In genomic region chr7:45968856-45969536, GRCh38 we compare ENCODE assay signal across 28 cellular contexts.
"Had no signal": no experiment of that assay in that cellular context is flagged by ENCODE, and none has a peak within 500 bp of the region (broad histone marks: within the 10 kb centered on the region; RNA-seq: fewer than 3 reads in every experiment).

No MANE protein-coding gene starts in this region.

- DNase-seq: naive thymus-derived CD8-positive, alpha-beta T cell; nephron progenitor cell; nucleus accumbens; psoas muscle; right cardiac atrium; right lobe of liver; small intestine; stimulated activated CD4-positive, alpha-beta T cell treated with anti-CD3 and anti-CD28 coated beads, Interleukin-15, amount 100 ng/mL, for 24 hours; stimulated activated CD4-positive, alpha-beta T cell treated with anti-CD3 and anti-CD28 coated beads, Interleukin-2, amount 100 ng/mL, for 24 hours; stimulated activated CD4-positive, alpha-beta T cell treated with anti-CD3 and anti-CD28 coated beads, Interleukin-2, amount 100 ng/mL, for 48 hours; stimulated activated CD4-positive, alpha-beta T cell treated with anti-CD3 and anti-CD28 coated beads, Interleukin-4, amount 100 ng/mL, for 24 hours; stimulated activated naive B cell treated with anti-CD40 and anti-IgM and Interleukin-4, amounts not matched to agents 10 μg/mL and 1 μg/mL and 100 μg/mL, for 72 hours; stimulated activated naive CD4-positive, alpha-beta T cell treated with Interleukin-2 at 50 U/mL for 16 hours; stomach; thyroid gland; trophoblast cell; upper lobe of left lung; uterus had no signal

- H3K36me3 Mint-ChIP-seq: natural killer cell treated with Interleukin-12 subunit alpha and Interleukin-12 subunit beta and Interleukin-15 and Interleukin-18, amount 100 ng/mL, for 72 hours; stimulated activated effector memory CD8-positive, alpha-beta T cell treated with anti-CD3 and anti-CD28 coated beads, Interleukin-12 subunit alpha, Interleukin-12 subunit beta, amount 100 ng/mL, for 72 hours; stimulated activated naive B cell treated with anti-CD40 and anti-IgM and Interleukin-4, amounts not matched to agents 10 μg/mL and 1 μg/mL and 100 μg/mL, for 72 hours had no signal

- ATAC-seq: naive thymus-derived CD8-positive, alpha-beta T cell; psoas muscle; right cardiac atrium; right lobe of liver; stimulated activated effector memory CD8-positive, alpha-beta T cell treated with anti-CD3 and anti-CD28 coated beads, Interleukin-12 subunit alpha, Interleukin-12 subunit beta, amount 100 ng/mL, for 72 hours; stimulated activated naive B cell treated with anti-CD40 and anti-IgM and Interleukin-4, amounts not matched to agents 10 μg/mL and 1 μg/mL and 100 μg/mL, for 72 hours had no signal

- H3K4me3 Mint-ChIP-seq: naive thymus-derived CD8-positive, alpha-beta T cell; natural killer cell treated with Interleukin-12 subunit alpha and Interleukin-12 subunit beta and Interleukin-15 and Interleukin-18, amount 100 ng/mL, for 72 hours; nephron progenitor cell; neural crest cell; stimulated activated effector memory CD8-positive, alpha-beta T cell treated with anti-CD3 and anti-CD28 coated beads, Interleukin-12 subunit alpha, Interleukin-12 subunit beta, amount 100 ng/mL, for 72 hours; stimulated activated naive B cell treated with anti-CD40 and anti-IgM and Interleukin-4, amounts not matched to agents 10 μg/mL and 1 μg/mL and 100 μg/mL, for 72 hours; stimulated activated naive CD8-positive, alpha-beta T cell treated with anti-CD3 and anti-CD28 coated beads, Interleukin-15, Interleukin-2, amounts not matched to agents 100 ng/mL and 50 ng/mL, for 24 hours had no signal

- H3K27me3 Mint-ChIP-seq: natural killer cell treated with Interleukin-12 subunit alpha and Interleukin-12 subunit beta and Interleukin-15 and Interleukin-18, amount 100 ng/mL, for 72 hours; stimulated activated naive CD8-positive, alpha-beta T cell treated with anti-CD3 and anti-CD28 coated beads, Interleukin-15, Interleukin-2, amounts not matched to agents 100 ng/mL and 50 ng/mL, for 24 hours had no signal

- H3K36me3 ChIP-seq: neutrophil, right lobe of liver, sigmoid colon, stomach, thoracic aorta, thyroid gland, tibial nerve, upper lobe of left lung, uterus had no signal

- H3K27ac Mint-ChIP-seq: natural killer cell treated with Interleukin-12 subunit alpha and Interleukin-12 subunit beta and Interleukin-15 and Interleukin-18, amount 100 ng/mL, for 72 hours; nephron progenitor cell; progenitor cell of endocrine pancreas; stimulated activated effector memory CD8-positive, alpha-beta T cell treated with anti-CD3 and anti-CD28 coated beads, Interleukin-12 subunit alpha, Interleukin-12 subunit beta, amount 100 ng/mL, for 72 hours; stimulated activated naive B cell treated with anti-CD40 and anti-IgM and Interleukin-4, amounts not matched to agents 10 μg/mL and 1 μg/mL and 100 μg/mL, for 72 hours; stimulated activated naive CD8-positive, alpha-beta T cell treated with anti-CD3 and anti-CD28 coated beads, Interleukin-15, Interleukin-2, amounts not matched to agents 100 ng/mL and 50 ng/mL, for 24 hours had no signal

- H3K4me1 ChIP-seq: parathyroid adenoma, psoas muscle, right lobe of liver, sigmoid colon, stomach, upper lobe of left lung, uterus had no signal

- H3K9me3 ChIP-seq: neutrophil, psoas muscle, right lobe of liver, sigmoid colon, stomach, thoracic aorta, thyroid gland, tibial nerve, upper lobe of left lung, uterus had no signal

- H3K27ac ChIP-seq: neutrophil, parathyroid adenoma, psoas muscle, right lobe of liver, sigmoid colon, stomach, thyroid gland, tibial nerve, upper lobe of left lung, uterus had no signal

- H3K9me3 Mint-ChIP-seq: natural killer cell treated with Interleukin-12 subunit alpha and Interleukin-12 subunit beta and Interleukin-15 and Interleukin-18, amount 100 ng/mL, for 72 hours; nephron progenitor cell; neural crest cell; stimulated activated effector memory CD8-positive, alpha-beta T cell treated with anti-CD3 and anti-CD28 coated beads, Interleukin-12 subunit alpha, Interleukin-12 subunit beta, amount 100 ng/mL, for 72 hours; stimulated activated naive B cell treated with anti-CD40 and anti-IgM and Interleukin-4, amounts not matched to agents 10 μg/mL and 1 μg/mL and 100 μg/mL, for 72 hours; stimulated activated naive CD8-positive, alpha-beta T cell treated with anti-CD3 and anti-CD28 coated beads, Interleukin-15, Interleukin-2, amounts not matched to agents 100 ng/mL and 50 ng/mL, for 24 hours had no signal

- H3K27me3 ChIP-seq: neutrophil, right lobe of liver, sigmoid colon, stomach, thyroid gland, tibial nerve, upper lobe of left lung, uterus had no signal

- H3K4me3 ChIP-seq: psoas muscle, right lobe of liver, sigmoid colon, stomach, thoracic aorta, thyroid gland, tibial nerve, upper lobe of left lung, uterus had no signal
